8 cellular contexts compared by ENCODE assay signal in genomic region chr3:123028233-123028828, GRCh38. TPM values are rescaled to one million over a fixed set of nuclear protein-coding genes. Genes with fewer than 3 reads are reported as not detected.
A peak's percentile ranks its signal among the peaks of the same experiment; 100 is the strongest.
DNase-seq lines count a peak whose midpoint lies in the region; ATAC-seq, FAIRE-seq and TF ChIP-seq lines count a peak whose summit lies in the region.

No MANE protein-coding gene starts in this region.

- peak; percentile 35 to 67 (median 37); a peak in 4 of 6 replicates for TF ChIP-seq CTCF in GM12878 (IDR thresholded peaks at IDR 0.05 in 2 of 3, conservative IDR thresholded peaks at IDR 0.05 in 1 of 3; ENCODE audit: control insufficient read depth in 2 of 3, extremely low read depth in 1 of 3, insufficient read depth in 1 of 3, low read depth in 3 of 3, low read length in 3 of 3)
- TF ChIP-seq CTCF in hepatocyte (IDR thresholded peaks at IDR 0.05; ENCODE audit: poor library complexity) = peak; percentile 65

- H3K27ac ChIP-seq in GM12878 (ENCODE audit: control insufficient read depth, insufficient read depth) (no peak overlapping the region), hepatocyte (peak overlapping the region; percentile 36), rectal smooth muscle tissue (ENCODE audit: low read depth, low read length) (no peak overlapping the region)

- DNase-seq in EL = peak; percentile 75
- DNase-seq in Kasumi-1 (lab: John Stamatoyannopoulos, UW) = peak; percentile 65 to 85
- DNase-seq in OCI-M1 (lab: John Stamatoyannopoulos, UW) = peak; percentile 76
- DNase-seq in GM12878 (ENCODE audit: low read depth, low spot score) = no peak
- peak; percentile 75 for DNase-seq in hepatocyte (ENCODE audit: low spot score)
- no peak for DNase-seq in OCI-M2 (lab: John Stamatoyannopoulos, UW; ENCODE audit: unreplicated experiment)

- ATAC-seq in GM12878 (peak; percentile 61), HG02840 (IDR thresholded peaks at IDR 0.05; ENCODE audit: low FRiP score, unreplicated experiment) (no peak)

- SMC1A ChIA-PET in GM12878 (lab: Charles Lee; ENCODE audit: uncharacterized antibody, unreplicated experiment) = interaction anchor here (0.6 to 1.0 kb wide), 4 partner anchors 13 to 273 kb away, joined by 3 to 4 read pairs (median 4); no protein-coding TSS in a partner anchor

- peak; percentile 73 for TF ChIP-seq RAD21 in GM12878 (IDR thresholded peaks at IDR 0.05; ENCODE audit: insufficient read depth, low read depth, low read length)

- H3K9me3 ChIP-seq in GM12878 (replicated peaks; ENCODE audit: control insufficient read depth, insufficient read depth, low read length) (no peaks in the 10 kb centered on the region), hepatocyte (ENCODE audit: low read depth) (no peaks in the 10 kb centered on the region)

- H3K9ac ChIP-seq in GM12878 (ENCODE audit: control insufficient read depth, insufficient read depth, low read length) (no peak overlapping the region), rectal smooth muscle tissue (ENCODE audit: low read length) (peak overlapping the region; percentile 11)

- CTCF ChIA-PET in GM12878 (lab: Yijun Ruan, JAX) = interaction anchor here (0.5 to 4.1 kb wide), 18 partner anchors 8 to 1626 kb away, joined by 3 to 41 read pairs (median 3); no protein-coding TSS in a partner anchor

- RAD21 ChIA-PET in GM12878 (lab: Charles Lee; ENCODE audit: unreplicated experiment) = interaction anchor here (0.8 to 5.7 kb wide), 5 partner anchors 86 to 636 kb away, joined by 3 to 32 read pairs (median 4); no protein-coding TSS in a partner anchor

- FAIRE-seq in GM12878 (lab: Jason Lieb, UNC) = no peak

- H3K9me2 ChIP-seq in hepatocyte (replicated peaks; ENCODE audit: insufficient read depth) = no peaks in the 10 kb centered on the region

- BruUV-seq in GM12878 (replicated peaks; lab: Mats Ljungman, UMichigan) = no TSS peak

- H2AFZ ChIP-seq in GM12878 (ENCODE audit: control insufficient read depth, low read depth, low read length) (peak overlapping the region; percentile 37), hepatocyte (peak overlapping the region; percentile 87)

- H3K4me1 ChIP-seq in GM12878 (ENCODE audit: control insufficient read depth, insufficient read depth, low read length) (peaks cover 6% of the 10 kb centered on the region), hepatocyte (ENCODE audit: insufficient read depth) (peaks cover 10% of the 10 kb centered on the region), rectal smooth muscle tissue (ENCODE audit: control insufficient read depth, insufficient read depth, low read length) (peaks cover 16% of the 10 kb centered on the region)

- H3K27me3 ChIP-seq in GM12878 (replicated peaks in 1 of 2; ENCODE audit: control insufficient read depth in 2 of 2, insufficient read depth in 2 of 2, low read length in 1 of 2) (peaks cover 18 to 33% of the 10 kb centered on the region in 2 experiments), hepatocyte (peaks cover 62% of the 10 kb centered on the region), rectal smooth muscle tissue (ENCODE audit: control insufficient read depth, insufficient read depth, low read length) (peaks cover 34% of the 10 kb centered on the region)

- no peak for TF ChIP-seq EP300 in GM12878 (IDR thresholded peaks at IDR 0.05; ENCODE audit: borderline replicate concordance in 1 of 2, control insufficient read depth in 1 of 2, low read depth in 2 of 2, low read length in 2 of 2)

- H3K4me2 ChIP-seq in GM12878 (ENCODE audit: control insufficient read depth, insufficient read depth) (peak overlapping the region; percentile 84), hepatocyte (peak overlapping the region; percentile 97)

- in situ Hi-C loops in GM12878 (cut with MboI) = no loop called here

- H3K4me3 ChIP-seq in GM12878 (peak overlapping the region; percentile 50; the same call in 1 of the 2 replicates), hepatocyte (peak overlapping the region; percentile 46), rectal smooth muscle tissue (ENCODE audit: low read length) (peak overlapping the region; percentile 70)

- POLR2A ChIA-PET in GM12878 (lab: Charles Lee) = interaction anchor here (0.6 to 1.0 kb wide), 2 partner anchors 87 to 491 kb away, joined by 3 to 8 read pairs; no protein-coding TSS in a partner anchor

- intact Hi-C loops in GM12878 (cut with micrococcal nuclease; ENCODE audit: unreplicated experiment) = loop anchor here (1.0 to 10.0 kb wide), 4 partner anchors 85 to 634 kb away; partner anchors contain the start of genes DTX3L and PARP9

- no peaks in the 10 kb centered on the region for H3K36me3 ChIP-seq in GM12878 (ENCODE audit: control insufficient read depth in 2 of 2, insufficient read depth in 2 of 2, low read length in 1 of 2)
- no peaks in the 10 kb centered on the region for H3K36me3 ChIP-seq in hepatocyte (replicated peaks; ENCODE audit: insufficient read depth, low read depth)
- H3K36me3 ChIP-seq in rectal smooth muscle tissue (ENCODE audit: control insufficient read depth, insufficient read depth, low read length) = no peaks in the 10 kb centered on the region

- TF ChIP-seq POLR2A in GM12878 (IDR thresholded peaks at IDR 0.05; ENCODE audit: low read depth, low read length) = no peak

- no peaks in the 10 kb centered on the region for H3K79me2 ChIP-seq in GM12878 (ENCODE audit: control insufficient read depth, insufficient read depth, low read length)
- no peaks in the 10 kb centered on the region for H3K79me2 ChIP-seq in hepatocyte

- H4K20me1 ChIP-seq in GM12878 (ENCODE audit: control insufficient read depth, insufficient read depth) (no peaks in the 10 kb centered on the region; the same call in 1 of the 2 replicates), hepatocyte (ENCODE audit: insufficient read depth, poor library complexity, severe bottlenecking) (no peaks in the 10 kb centered on the region)

- WGBS in GM12878 (ENCODE audit: insufficient coverage, insufficient replicate concordance, low lambda C conversion rate, missing lambda C conversion rate) = 7% methylated on average over 21 of the region's 21 CpGs
- 2% methylated on average over 21 of the region's 21 CpGs for WGBS in hepatocyte (ENCODE audit: low lambda C conversion rate, missing lambda C conversion rate)

TF ChIP-seq in GM12878, 131 proteins besides CTCF, POLR2A, EP300 and RAD21:
- TF ChIP-seq SMC3 (IDR thresholded peaks at IDR 0.05; ENCODE audit: borderline replicate concordance, low read length) (peak; percentile 76), SMAD5 (IDR thresholded peaks at IDR 0.05; ENCODE audit: low read depth) (no peak), EZH2 (IDR thresholded peaks at IDR 0.05; ENCODE audit: borderline replicate concordance, control insufficient read depth, low read depth, low read length) (peak; percentile 84; the same call in 1 of the 2 replicates)

RNA-seq across cellular contexts. Expression of gene SEMA5B, which starts 0.8 kb away (rescaled TPM):
- total RNA-seq in GM12878 (2013; cell fraction: nucleolus; rRNA removed) = not detected in 2 replicates
- not detected in 2 replicates for total RNA-seq in GM12878 (2014; rRNA removed)
- total RNA-seq in GM12878 (2014; rRNA removed; fragmentation: Illumina TruSeq; extraction: Trizol) = not detected in 2 replicates
- total RNA-seq in GM12878 (2021) = not detected in 2 replicates
- 0.13 TPM for polyA plus RNA-seq in GM12878 (2011; ENCODE audit: low read depth)
- polyA plus RNA-seq in GM12878 (2011; rRNA removed) = 0.05 TPM in 1 of 2 replicates, not detected in the other
- polyA plus RNA-seq in GM12878 (2011; cell fraction: cytosol; rRNA removed) = 0.03 TPM in 2 replicates
- 0.04 TPM in 1 of 2 replicates, not detected in the other for polyA plus RNA-seq in GM12878 (2011; cell fraction: nucleus; rRNA removed)
- polyA plus RNA-seq in GM12878 (2012) = 0.06 TPM in 1 of 2 replicates, not detected in the other
- not detected in 2 replicates for polyA plus RNA-seq in GM12878 (2014; fragmentation: Illumina TruSeq; extraction: Trizol)
- not detected for polyA plus RNA-seq in GM12878 (2014; fragmentation: Nextera tagmentation; extraction: Ambion mirVana)
- polyA plus RNA-seq in GM12878 (2014; rRNA removed) = not detected in 2 replicates
- not detected for polyA plus RNA-seq in GM12878 (2016; fragmentation: Nextera tagmentation; extraction: Ambion mirVana)
- not detected in 2 replicates for polyA minus RNA-seq in GM12878 (2011; rRNA and poly(A)+ RNA removed)
- polyA minus RNA-seq in GM12878 (2011; cell fraction: cytosol; rRNA and poly(A)+ RNA removed) = not detected in 2 replicates
- polyA minus RNA-seq in GM12878 (2011; cell fraction: nucleus; rRNA and poly(A)+ RNA removed) = not detected in 2 replicates
- 0.88 and 1.4 TPM in 2 replicates for total RNA-seq in hepatocyte
- 1.8 and 4.2 TPM in 2 replicates for polyA plus RNA-seq in hepatocyte

RNA-seq across cellular contexts. Expression of gene PDIA5, which starts 38.5 kb away (rescaled TPM):
- total RNA-seq in GM12878 (2013; cell fraction: nucleolus; rRNA removed) = 20.9 and 29.7 TPM in 2 replicates
- total RNA-seq in GM12878 (2014; rRNA removed) = 15.2 and 16.4 TPM in 2 replicates
- total RNA-seq in GM12878 (2014; rRNA removed; fragmentation: Illumina TruSeq; extraction: Trizol) = 15.8 and 18.1 TPM in 2 replicates
- total RNA-seq in GM12878 (2021) = 24.2 and 24.5 TPM in 2 replicates
- polyA plus RNA-seq in GM12878 (2011; ENCODE audit: low read depth) = 14.1 TPM
- 13.0 and 20.2 TPM in 2 replicates for polyA plus RNA-seq in GM12878 (2011; rRNA removed)
- 15.8 and 16.3 TPM in 2 replicates for polyA plus RNA-seq in GM12878 (2011; cell fraction: cytosol; rRNA removed)
- 15.6 and 15.8 TPM in 2 replicates for polyA plus RNA-seq in GM12878 (2011; cell fraction: nucleus; rRNA removed)
- polyA plus RNA-seq in GM12878 (2012) = 19.9 and 21.6 TPM in 2 replicates
- 20.2 and 34.7 TPM in 2 replicates for polyA plus RNA-seq in GM12878 (2014; fragmentation: Illumina TruSeq; extraction: Trizol)
- 1 to 10 TPM; 4.1 to 5.2 TPM for polyA plus RNA-seq in GM12878 (2014; fragmentation: Nextera tagmentation; extraction: Ambion mirVana)
- 20.4 and 24.8 TPM in 2 replicates for polyA plus RNA-seq in GM12878 (2014; rRNA removed)
- polyA plus RNA-seq in GM12878 (2016; fragmentation: Nextera tagmentation; extraction: Ambion mirVana) = 10 to 100 TPM; 22.9 to 23.5 TPM
- polyA minus RNA-seq in GM12878 (2011; rRNA and poly(A)+ RNA removed) = 8.9 and 15.1 TPM in 2 replicates
- 5.6 and 8.0 TPM in 2 replicates for polyA minus RNA-seq in GM12878 (2011; cell fraction: cytosol; rRNA and poly(A)+ RNA removed)
- 4.5 and 9.1 TPM in 2 replicates for polyA minus RNA-seq in GM12878 (2011; cell fraction: nucleus; rRNA and poly(A)+ RNA removed)
- total RNA-seq in hepatocyte = 71.8 and 82.0 TPM in 2 replicates
- 88.4 and 97.3 TPM in 2 replicates for polyA plus RNA-seq in hepatocyte

Comparison
In these comparisons a context has a peak if more than half of its experiments do, and no peak if none do; other contexts are left out.
1. DNase-seq: peak in EL (single experiment), Kasumi-1 (2 of 2), OCI-M1 (single experiment) and hepatocyte (single experiment); none in GM12878 (single experiment) and OCI-M2 (single experiment).
2. Peak in every context shown above with its lines, with median percentiles within 50 percentile points of each other: H3K4me3 ChIP-seq.